Comparison of ENCODE assay signal across 8 cellular contexts in the genomic region with DNA sequence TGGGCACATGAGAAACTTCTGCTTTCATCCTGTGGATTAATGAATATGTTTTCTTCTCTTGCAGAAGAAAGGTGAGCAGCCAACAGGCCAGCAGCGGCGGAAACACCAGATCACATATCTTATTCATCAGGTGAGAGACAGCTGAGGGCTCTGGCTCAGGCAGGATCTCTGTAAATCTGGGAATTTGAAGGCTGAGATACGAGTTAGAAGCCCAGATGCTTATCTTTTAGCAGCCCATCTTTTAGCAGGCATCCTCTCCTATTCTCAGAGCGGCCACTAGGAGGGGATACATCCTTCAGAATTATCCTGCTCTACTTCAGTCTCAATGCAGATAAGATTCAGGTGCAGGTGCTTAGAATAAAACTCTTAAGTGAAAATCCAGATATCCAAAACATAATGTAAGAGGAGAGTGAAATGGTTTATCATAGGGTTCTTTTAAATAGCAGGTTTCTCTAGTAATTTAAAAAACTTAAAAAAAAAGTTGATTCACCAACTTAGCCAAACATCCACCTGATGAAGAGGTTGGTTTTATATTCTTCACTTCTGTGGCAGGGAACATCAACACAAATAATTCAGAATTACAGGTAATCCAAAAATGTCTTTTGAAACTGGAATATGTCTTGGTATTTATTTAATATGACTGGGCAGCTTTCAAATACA. TPM values are rescaled to one million over a fixed set of nuclear protein-coding genes. Genes with fewer than 3 reads are reported as not detected.
DNase-seq lines count a peak whose midpoint lies in the region; ATAC-seq, FAIRE-seq and TF ChIP-seq lines count a peak whose summit lies in the region.

No MANE protein-coding gene starts in this region.

- DNase-seq in Ammon's horn (ENCODE audit: low spot score) = peak; percentile 57
- no peak for DNase-seq in GM12892 (ENCODE audit: insufficient read length)
- peak; percentile 78 for DNase-seq in NCI-H2171 treated with DMSO at 0.1 percent for 48 hours (lab: John Stamatoyannopoulos, UW)
- DNase-seq in dermis blood vessel endothelial cell = peak; percentile 82
- DNase-seq in mucosa of gallbladder (ENCODE audit: low spot score) = peak; percentile 32
- DNase-seq in NCI-H128 (lab: John Stamatoyannopoulos, UW; ENCODE audit: unreplicated experiment) = no peak

- H3K4me3 ChIP-seq in WI38 (ENCODE audit: low read depth, low read length) = no peak overlapping the region

- ATAC-seq in HG02623 (IDR thresholded peaks at IDR 0.05; ENCODE audit: unreplicated experiment) = no peak

- peak; percentile 70 for TF ChIP-seq CTCF in WI38 (IDR thresholded peaks at IDR 0.05; ENCODE audit: low read depth, low read length)

- TF ChIP-seq POLR2A in GM12892 (IDR thresholded peaks at IDR 0.05; ENCODE audit: low read depth, low read length) = no peak

- peak; percentile 27 for FAIRE-seq in GM12892 (lab: Jason Lieb, UNC)

RNA-seq across cellular contexts. Expression of a gene that starts 19.3 kb away (rescaled TPM):
- polyA plus RNA-seq in GM12892 (2012; ENCODE audit: missing spikeins) = 3.8 TPM
- total RNA-seq in dermis blood vessel endothelial cell (not detected in 2 replicates), mucosa of gallbladder (5.4 TPM)

RNA-seq across cellular contexts. Expression of a gene that starts 30.0 kb away (rescaled TPM):
- polyA plus RNA-seq in GM12892 (2012; ENCODE audit: missing spikeins) = 65.4 TPM
- 12.3 and 15.6 TPM in 2 replicates for total RNA-seq in dermis blood vessel endothelial cell
- total RNA-seq in mucosa of gallbladder = 57.8 TPM

RNA-seq across cellular contexts. Expression of a gene that starts 45.9 kb away (rescaled TPM):
- 139 TPM for polyA plus RNA-seq in GM12892 (2012; ENCODE audit: missing spikeins)
- total RNA-seq in dermis blood vessel endothelial cell (149 and 294 TPM in 2 replicates), mucosa of gallbladder (170 TPM)

RNA-seq across cellular contexts. Expression of a gene that starts 56.5 kb away (rescaled TPM):
- polyA plus RNA-seq in GM12892 (2012; ENCODE audit: missing spikeins) = 129 TPM
- total RNA-seq in dermis blood vessel endothelial cell = 31.0 and 34.7 TPM in 2 replicates
- total RNA-seq in mucosa of gallbladder = 63.7 TPM

Comparison
In these comparisons a context has a peak if more than half of its experiments do, and no peak if none do; other contexts are left out.
1. DNase-seq: peak in Ammon's horn (single experiment), NCI-H2171 treated with DMSO at 0.1 percent for 48 hours (single experiment), dermis blood vessel endothelial cell (single experiment) and mucosa of gallbladder (single experiment); none in GM12892 (single experiment) and NCI-H128 (single experiment).